In genomic region chr2:20333738-20334137, GRCh38 we compare ENCODE assay signal across 12 cellular contexts. TPM values are rescaled to one million over a fixed set of nuclear protein-coding genes. Genes with fewer than 3 reads are reported as not detected.
A peak's percentile ranks its signal among the peaks of the same experiment; 100 is the strongest.
DNase-seq lines count a peak whose midpoint lies in the region; ATAC-seq lines count a peak whose summit lies in the region.
"Had no signal": no experiment of that assay in that cellular context is flagged by ENCODE, and none has a peak within 500 bp of the region (broad histone marks: within the 10 kb centered on the region; RNA-seq: fewer than 3 reads in every experiment).

No MANE protein-coding gene starts in this region.

- H3K9me3 ChIP-seq in CD4-positive, CD25-positive, alpha-beta regulatory T cell (ENCODE audit: control insufficient read depth in 2 of 2, low read length in 2 of 2), result peaks cover 8 to 10% of the 10 kb centered on the region in 2 experiments

- H3K9me3 Mint-ChIP-seq in CD4-positive, CD25-positive, alpha-beta regulatory T cell, result peaks cover 0 to 8% (median 2%) of the 10 kb centered on the region in 7 donors
- H3K9me3 Mint-ChIP-seq in activated T-helper 17 cell treated with anti-CD3 and anti-CD28 coated beads, Interleukin-2, amount 50 U/mL, for 72 hours, result peaks cover 4% of the 10 kb centered on the region

- no peaks in the 10 kb centered on the region for H3K27me3 ChIP-seq in CD4-positive, CD25-positive, alpha-beta regulatory T cell (ENCODE audit: control insufficient read depth, insufficient read depth, low read length)
- H3K27me3 ChIP-seq: esophagus muscularis mucosa had no signal

- peaks cover 28% of the 10 kb centered on the region for H3K36me3 ChIP-seq in CD4-positive, CD25-positive, alpha-beta regulatory T cell (ENCODE audit: control insufficient read depth, insufficient read depth, low read length)
- H3K36me3 ChIP-seq: esophagus muscularis mucosa had no signal

- peak overlapping the region in 1 of 3 donors; percentile 45 for H3K27ac Mint-ChIP-seq in CD4-positive, CD25-positive, alpha-beta regulatory T cell
- no peak overlapping the region for H3K27ac Mint-ChIP-seq in activated T-helper 17 cell treated with anti-CD3 and anti-CD28 coated beads, Interleukin-2, amount 50 U/mL, for 72 hours

- no peak for DNase-seq in CD4-positive, CD25-positive, alpha-beta regulatory T cell
- DNase-seq in NOMO-1 treated with DMSO at 0.1 percent for 48 hours (lab: John Stamatoyannopoulos, UW; ENCODE audit: unreplicated experiment) (no peak), NCI-H1048 (lab: John Stamatoyannopoulos, UW) (no peak)
- no peak for DNase-seq in activated CD4-positive, alpha-beta T cell treated with anti-CD3 and anti-CD28 coated beads, Interleukin-2, amount 50 U/mL, for 4 hours
- no peak for DNase-seq in effector CD8-positive, alpha-beta T cell (lab: John Stamatoyannopoulos, UW)
- DNase-seq: activated CD4-positive, alpha-beta T cell treated with anti-CD3 and anti-CD28 coated beads, Interleukin-2, amount 50 U/mL, for 1 hour; DMS79 treated with DMSO at 0.1 percent for 48 hours; stimulated activated CD4-positive, alpha-beta T cell treated with anti-CD3 and anti-CD28 coated beads, Interleukin-1b, Interleukin-23, amount 100 ng/mL, for 48 hours had no signal

- no peaks in the 10 kb centered on the region for H3K27me3 Mint-ChIP-seq in CD4-positive, CD25-positive, alpha-beta regulatory T cell
- no peaks in the 10 kb centered on the region for H3K27me3 Mint-ChIP-seq in activated T-helper 17 cell treated with anti-CD3 and anti-CD28 coated beads, Interleukin-2, amount 50 U/mL, for 72 hours

- H3K4me3 ChIP-seq in CD4-positive, CD25-positive, alpha-beta regulatory T cell (ENCODE audit: low read depth, low read length), result peak overlapping the region; percentile 26
- H3K4me3 ChIP-seq: esophagus muscularis mucosa had no signal

- peaks cover 33% of the 10 kb centered on the region for H3K36me3 Mint-ChIP-seq in CD4-positive, CD25-positive, alpha-beta regulatory T cell
- H3K36me3 Mint-ChIP-seq in activated T-helper 17 cell treated with anti-CD3 and anti-CD28 coated beads, Interleukin-2, amount 50 U/mL, for 72 hours (ENCODE audit: low read depth), result peaks cover 71% of the 10 kb centered on the region

- no peak overlapping the region for H3K27ac ChIP-seq in CD4-positive, CD25-positive, alpha-beta regulatory T cell (ENCODE audit: insufficient read depth, low read length, poor library complexity, severe bottlenecking)
- H3K27ac ChIP-seq: esophagus muscularis mucosa had no signal

- H3K4me3 Mint-ChIP-seq in CD4-positive, CD25-positive, alpha-beta regulatory T cell, result peak overlapping the region; percentile 47 to 68 (median 56)
- no peak overlapping the region for H3K4me3 Mint-ChIP-seq in activated T-helper 17 cell treated with anti-CD3 and anti-CD28 coated beads, Interleukin-2, amount 50 U/mL, for 72 hours

- H3K4me1 Mint-ChIP-seq in CD4-positive, CD25-positive, alpha-beta regulatory T cell, result peaks cover 56 to 93% (median 64%) of the 10 kb centered on the region in 4 donors
- peaks cover 36% of the 10 kb centered on the region for H3K4me1 Mint-ChIP-seq in activated T-helper 17 cell treated with anti-CD3 and anti-CD28 coated beads, Interleukin-2, amount 50 U/mL, for 72 hours

- peaks cover 49% of the 10 kb centered on the region for H3K4me1 ChIP-seq in CD4-positive, CD25-positive, alpha-beta regulatory T cell (ENCODE audit: control insufficient read depth, insufficient read depth, low read length, poor library complexity, severe bottlenecking)

- ATAC-seq in CD4-positive, CD25-positive, alpha-beta regulatory T cell (ENCODE audit: low read depth in 2 of 2), result peak in 1 of 2 donors; percentile 22
- ATAC-seq in GM18867 (IDR thresholded peaks at IDR 0.05; ENCODE audit: unreplicated experiment) (peak; percentile 73), HG02798 (IDR thresholded peaks at IDR 0.05; ENCODE audit: poor library complexity, unreplicated experiment) (peak; percentile 64)
- peak; percentile 35 for ATAC-seq in activated T-helper 17 cell treated with anti-CD3 and anti-CD28 coated beads, Interleukin-2, amount 50 U/mL, for 72 hours (replicated peaks)

RNA-seq across cellular contexts. Expression of gene PUM2, which starts 16.9 kb away (rescaled TPM):
- total RNA-seq in CD4-positive, CD25-positive, alpha-beta regulatory T cell, result 131 TPM
- polyA plus RNA-seq in CD4-positive, CD25-positive, alpha-beta regulatory T cell, result 10 to 100 TPM; 15.1 to 19.9 (median 18.9) TPM
- 100 to 1,000 TPM; 113 to 120 TPM for total RNA-seq in activated T-helper 17 cell treated with anti-CD3 and anti-CD28 coated beads, Interleukin-2, amount 50 U/mL, for 72 hours
